8 cellular contexts compared by ENCODE assay signal in genomic region chr22:39244073-39244495, GRCh38. TPM values are rescaled to one million over a fixed set of nuclear protein-coding genes. Genes with fewer than 3 reads are reported as not detected.
DNase-seq lines count a peak whose midpoint lies in the region; ATAC-seq and TF ChIP-seq lines count a peak whose summit lies in the region.

No MANE protein-coding gene starts in this region.

- H3K79me2 ChIP-seq in OCI-LY7 (ENCODE audit: insufficient read depth, low read depth, low read length) = no peaks in the 10 kb centered on the region

- BruUV-seq in OCI-LY7 (replicated peaks; lab: Mats Ljungman, UMichigan) = no TSS peak

- peaks cover 31 to 55% of the 10 kb centered on the region in 2 donors for H3K27me3 Mint-ChIP-seq in natural killer cell (ENCODE audit: low read depth in 2 of 2)

- ATAC-seq in natural killer cell (no peak), GM18861 (IDR thresholded peaks at IDR 0.05; ENCODE audit: unreplicated experiment) (no peak), esophagus mucosa (no peak)

- no peak overlapping the region for H3K27ac Mint-ChIP-seq in natural killer cell

- H3K4me3 Mint-ChIP-seq in natural killer cell = peak overlapping the region; percentile 67

- peaks cover 54% of the 10 kb centered on the region for H3K27me3 ChIP-seq in AG04450 (ENCODE audit: control insufficient read depth, insufficient read depth, low read length)

- no peak for TF ChIP-seq CTCF in AG04450 (IDR thresholded peaks at IDR 0.05; ENCODE audit: low read depth, low read length)
- no peak for TF ChIP-seq CTCF in LNCaP clone FGC (IDR thresholded peaks at IDR 0.05; ENCODE audit: control insufficient read depth, extremely low read depth, insufficient read depth)
- no peak for TF ChIP-seq CTCF in natural killer cell (IDR thresholded peaks at IDR 0.05)
- no peak for TF ChIP-seq CTCF in OCI-LY7 (conservative IDR thresholded peaks at IDR 0.05; ENCODE audit: low read length)

- H3K9me3 ChIP-seq in AG04450 (ENCODE audit: control insufficient read depth, insufficient read depth, low read length) (no peaks in the 10 kb centered on the region; the same call in 1 of the 2 replicates), OCI-LY7 (ENCODE audit: low read length) (no peaks in the 10 kb centered on the region)

- no peak overlapping the region for H3K4me2 ChIP-seq in OCI-LY7 (ENCODE audit: low read length)

- intact Hi-C loops in natural killer cell (cut with micrococcal nuclease) = no loop called here
- intact Hi-C loops in OCI-LY7 (cut with micrococcal nuclease; ENCODE audit: unreplicated experiment) = no loop called here

- no peaks in the 10 kb centered on the region for H3K9me3 Mint-ChIP-seq in natural killer cell

- CTCF ChIA-PET in AG04450 (lab: Charles Lee) (no interaction called here), OCI-LY7 (lab: Charles Lee; ENCODE audit: unreplicated experiment) (no interaction called here)

- peaks cover 10% of the 10 kb centered on the region for H3K4me1 ChIP-seq in OCI-LY7 (ENCODE audit: insufficient read depth, low read length, poor library complexity, severe bottlenecking)

- H3K27ac ChIP-seq in AG04450 (ENCODE audit: low read depth, low read length) (no peak overlapping the region), cingulate gyrus (ENCODE audit: low read depth, low read length) (peak overlapping the region; percentile 39), OCI-LY7 (ENCODE audit: low read depth, low read length, poor library complexity, severe bottlenecking) (no peak overlapping the region)

- H3K4me3 ChIP-seq in AG04450 (ENCODE audit: low read depth, low read length) (peak overlapping the region; percentile 29), LNCaP clone FGC (ENCODE audit: low read depth, low read length) (peak overlapping the region; percentile 69), OCI-LY7 (ENCODE audit: low read depth, low read length, poor library complexity, severe bottlenecking) (no peak overlapping the region)

- peaks cover 27 to 42% of the 10 kb centered on the region in 2 donors for H3K4me1 Mint-ChIP-seq in natural killer cell

- POLR2A ChIA-PET in AG04450 (lab: Yijun Ruan, JAX) = interaction anchor here (0.9 to 1.3 kb wide), 2 partner anchors 29 to 75 kb away, joined by 4 to 5 read pairs; partner anchors contain the start of gene RPL3
- POLR2A ChIA-PET in OCI-LY7 (lab: Charles Lee) = no interaction called here

- no peak overlapping the region for H2AFZ ChIP-seq in OCI-LY7 (ENCODE audit: low read length)

- no peak for DNase-seq in AG04450 (ENCODE audit: low read depth, low spot score)
- DNase-seq in LNCaP clone FGC (ENCODE audit: low read depth) = no peak
- DNase-seq in natural killer cell = no peak
- DNase-seq in DMS79 (lab: John Stamatoyannopoulos, UW) = no peak
- no peak for DNase-seq in OCI-LY7 (ENCODE audit: low spot score)

- H3K9me2 ChIP-seq in OCI-LY7 (ENCODE audit: insufficient read depth, low read length) = no peaks in the 10 kb centered on the region

- H3K36me3 Mint-ChIP-seq in natural killer cell = no peaks in the 10 kb centered on the region

- no peaks in the 10 kb centered on the region for H4K20me1 ChIP-seq in OCI-LY7 (ENCODE audit: insufficient read depth, low read length)

- no peaks in the 10 kb centered on the region for H3K36me3 ChIP-seq in OCI-LY7 (ENCODE audit: insufficient read depth, low read length)

RNA-seq across cellular contexts. Expression of gene PDGFB, which starts 0.7 kb away (rescaled TPM):
- 0.12 and 0.19 TPM in 2 replicates for polyA plus RNA-seq in AG04450 (2011; rRNA removed)
- polyA minus RNA-seq in AG04450 (2011; rRNA and poly(A)+ RNA removed) = 0.41 and 0.78 TPM in 2 replicates
- 1 to 10 TPM in 1 of 3 donors, under 1 TPM in 2; 0.28 to 1.2 (median 0.31) TPM for total RNA-seq in natural killer cell
- total RNA-seq in esophagus mucosa = 0.96 TPM
- total RNA-seq in OCI-LY7 (2014; rRNA removed; shearing (Covaris generic)) = not detected in 2 replicates
- total RNA-seq in OCI-LY7 (2022) = 0.13 and 0.27 TPM in 2 replicates
